19 cellular contexts compared by ENCODE assay signal in the genomic region with DNA sequence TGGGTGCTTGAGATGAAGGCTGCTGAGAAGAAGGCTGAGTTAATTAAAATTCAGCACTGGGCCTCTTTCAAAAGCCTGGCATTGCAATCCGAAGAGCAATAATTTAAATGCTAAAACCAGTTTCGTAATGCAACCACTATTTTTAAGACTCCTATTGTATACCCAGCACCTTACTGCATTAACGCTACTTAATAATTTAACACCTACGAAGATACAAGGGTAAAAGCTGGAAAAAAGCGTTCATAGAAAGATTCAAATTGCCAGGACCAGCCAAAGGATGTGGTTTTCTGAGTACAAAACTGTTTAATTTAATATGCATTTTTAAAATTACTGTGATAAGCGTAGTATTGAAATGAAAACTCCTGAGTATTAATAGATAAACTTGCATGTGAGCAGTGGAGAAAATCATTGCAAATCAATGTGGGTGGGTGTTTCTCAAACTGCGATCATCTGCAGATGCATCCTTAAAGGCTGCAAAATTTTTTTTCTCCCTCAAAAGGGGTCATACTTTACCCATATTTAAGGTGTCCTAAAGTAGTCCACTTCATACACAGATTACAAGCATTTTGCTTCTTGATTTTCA. TPM values are rescaled to one million over a fixed set of nuclear protein-coding genes. Genes with fewer than 3 reads are reported as not detected.
A peak's percentile ranks its signal among the peaks of the same experiment; 100 is the strongest.
DNase-seq lines count a peak whose midpoint lies in the region; ATAC-seq and TF ChIP-seq lines count a peak whose summit lies in the region.
"Had no signal": no experiment of that assay in that cellular context is flagged by ENCODE, and none has a peak within 500 bp of the region (broad histone marks: within the 10 kb centered on the region; RNA-seq: fewer than 3 reads in every experiment).

No MANE protein-coding gene starts in this region.

- H3K4me3 ChIP-seq in CD4-positive, CD25-positive, alpha-beta regulatory T cell (ENCODE audit: low read depth, low read length): peak overlapping the region; percentile 60
- no peak overlapping the region for H3K4me3 ChIP-seq in coronary artery
- H3K4me3 ChIP-seq: GM12878 had no signal

- H3K27me3 Mint-ChIP-seq in CD4-positive, CD25-positive, alpha-beta regulatory T cell: peaks cover 4% of the 10 kb centered on the region
- no peaks in the 10 kb centered on the region for H3K27me3 Mint-ChIP-seq in T-helper 17 cell
- peaks cover 60% of the 10 kb centered on the region for H3K27me3 Mint-ChIP-seq in osteocyte (ENCODE audit: unreplicated experiment)

- no peak for DNase-seq in activated CD4-positive, CD25-positive, alpha-beta regulatory T cell (lab: John Stamatoyannopoulos, UW)
- peak in 1 of 3 donors; percentile 39 for DNase-seq in CD4-positive, CD25-positive, alpha-beta regulatory T cell
- DNase-seq in T-helper 17 cell: no peak
- peak; percentile 45 for DNase-seq in coronary artery (ENCODE audit: low spot score)
- no peak for DNase-seq in osteocyte (ENCODE audit: extremely low spot score, unreplicated experiment)
- DNase-seq in NCI-H82 (lab: John Stamatoyannopoulos, UW): no peak
- DNase-seq: DMS 273 treated with DMSO at 0.1 percent for 48 hours, GDM1, GOT3, KBM-7, NCI-H1436, NCI-H2081, NCI-H510A treated with DMSO at 0.1 percent for 48 hours, Right ventricle myocardium superior had no signal

- H3K36me3 Mint-ChIP-seq in CD4-positive, CD25-positive, alpha-beta regulatory T cell: peaks cover 6% of the 10 kb centered on the region
- H3K36me3 Mint-ChIP-seq in T-helper 17 cell (ENCODE audit: low read depth): peaks cover 2% of the 10 kb centered on the region
- no peaks in the 10 kb centered on the region for H3K36me3 Mint-ChIP-seq in osteocyte (ENCODE audit: unreplicated experiment)

- peaks cover 16 to 46% (median 22%) of the 10 kb centered on the region in 4 donors for H3K4me1 Mint-ChIP-seq in CD4-positive, CD25-positive, alpha-beta regulatory T cell
- H3K4me1 Mint-ChIP-seq in T-helper 17 cell (peaks cover 10% of the 10 kb centered on the region), osteocyte (ENCODE audit: unreplicated experiment) (no peaks in the 10 kb centered on the region)
- H3K4me1 Mint-ChIP-seq: B cell had no signal

- no peaks in the 10 kb centered on the region for H3K36me3 ChIP-seq in CD4-positive, CD25-positive, alpha-beta regulatory T cell (ENCODE audit: control insufficient read depth, insufficient read depth, low read length)

- peaks cover 23% of the 10 kb centered on the region for H3K4me1 ChIP-seq in CD4-positive, CD25-positive, alpha-beta regulatory T cell (ENCODE audit: control insufficient read depth, insufficient read depth, low read length, poor library complexity, severe bottlenecking)

- H3K27ac Mint-ChIP-seq in CD4-positive, CD25-positive, alpha-beta regulatory T cell: peak overlapping the region; percentile 42 to 86 (median 84)
- H3K27ac Mint-ChIP-seq in T-helper 17 cell: peak overlapping the region; percentile 34
- H3K27ac Mint-ChIP-seq in osteocyte (ENCODE audit: unreplicated experiment): no peak overlapping the region
- H3K27ac Mint-ChIP-seq: B cell had no signal

- peak overlapping the region; percentile 55 for H3K27ac ChIP-seq in CD4-positive, CD25-positive, alpha-beta regulatory T cell (ENCODE audit: insufficient read depth, low read length, poor library complexity, severe bottlenecking)
- H3K27ac ChIP-seq in coronary artery: no peak overlapping the region
- H3K27ac ChIP-seq: 22Rv1 had no signal

- TF ChIP-seq CTCF in coronary artery (IDR thresholded peaks at IDR 0.05) (no peak), osteocyte (IDR thresholded peaks at IDR 0.05) (no peak)

- no peaks in the 10 kb centered on the region for H3K27me3 ChIP-seq in CD4-positive, CD25-positive, alpha-beta regulatory T cell (ENCODE audit: control insufficient read depth, insufficient read depth, low read length)

- H3K9me3 Mint-ChIP-seq in CD4-positive, CD25-positive, alpha-beta regulatory T cell: peaks cover 0 to 2% (median 0%) of the 10 kb centered on the region in 7 donors
- no peaks in the 10 kb centered on the region for H3K9me3 Mint-ChIP-seq in osteocyte (ENCODE audit: unreplicated experiment)

- H3K4me3 Mint-ChIP-seq in CD4-positive, CD25-positive, alpha-beta regulatory T cell: peak overlapping the region; percentile 50 to 80 (median 60)
- H3K4me3 Mint-ChIP-seq in T-helper 17 cell (peak overlapping the region; percentile 28), osteocyte (ENCODE audit: unreplicated experiment) (no peak overlapping the region)
- H3K4me3 Mint-ChIP-seq: B cell had no signal

- no peaks in the 10 kb centered on the region for H3K9me3 ChIP-seq in CD4-positive, CD25-positive, alpha-beta regulatory T cell (ENCODE audit: control insufficient read depth in 2 of 2, low read length in 2 of 2)
- no peaks in the 10 kb centered on the region for H3K9me3 ChIP-seq in T-helper 17 cell (ENCODE audit: control insufficient read depth, low read length, poor library complexity, severe bottlenecking)

- ATAC-seq in activated CD4-positive, CD25-positive, alpha-beta regulatory T cell treated with anti-CD3 and anti-CD28 coated beads, Interleukin-2, amount 50 U/mL, for 24 hours: peak; percentile 74 to 81
- no peak for ATAC-seq in CD4-positive, CD25-positive, alpha-beta regulatory T cell (ENCODE audit: low read depth in 2 of 2)
- ATAC-seq in T-helper 17 cell (no peak), GM18520 (IDR thresholded peaks at IDR 0.05; ENCODE audit: unreplicated experiment) (no peak)
- ATAC-seq: GM12878 had no signal

RNA-seq across cellular contexts. Expression of a gene that starts 12.9 kb away (rescaled TPM):
- 216 TPM for total RNA-seq in CD4-positive, CD25-positive, alpha-beta regulatory T cell
- 100 to 1,000 TPM in 1 of 4 donors, 10 to 100 TPM in 3; 74.5 to 108 (median 86.6) TPM for polyA plus RNA-seq in CD4-positive, CD25-positive, alpha-beta regulatory T cell
- 100 to 1,000 TPM; 121 to 138 TPM for total RNA-seq in T-helper 17 cell
- total RNA-seq in osteocyte: 0.11 and 0.26 TPM in 2 replicates

Comparison
In these comparisons a context has a peak if more than half of its experiments do, and no peak if none do; other contexts are left out.
1. ATAC-seq: peak in activated CD4-positive, CD25-positive, alpha-beta regulatory T cell treated with anti-CD3 and anti-CD28 coated beads, Interleukin-2, amount 50 U/mL, for 24 hours (2 of 2); none in CD4-positive, CD25-positive, alpha-beta regulatory T cell (0 of 2), T-helper 17 cell (single experiment) and GM18520 (single experiment).
2. RNA of a gene that starts 12.9 kb away (total RNA-seq): 216 TPM in CD4-positive, CD25-positive, alpha-beta regulatory T cell (single experiment) and 121 to 138 TPM in T-helper 17 cell; 0.11 to 0.26 TPM in osteocyte; every median in the first group is over 10 times any median in the second.